Comparison of ENCODE assay signal across 8 cellular contexts in genomic region chr10:90148121-90148855, GRCh38.
A peak's percentile ranks its signal among the peaks of the same experiment; 100 is the strongest.
DNase-seq lines count a peak whose midpoint lies in the region; ATAC-seq, FAIRE-seq and TF ChIP-seq lines count a peak whose summit lies in the region.

No MANE protein-coding gene starts in this region.

- TF ChIP-seq CTCF in PC-3 (conservative IDR thresholded peaks at IDR 0.05; ENCODE audit: low read depth, low read length) (peak; percentile 70), foreskin keratinocyte (conservative IDR thresholded peaks at IDR 0.05) (peak; percentile 84)

- CTCF ChIA-PET in PC-3 (lab: Charles Lee): interaction anchor here (1.0 kb wide), 1 partner anchor 444 kb away, joined by 3 read pairs; no protein-coding TSS in a partner anchor
- CTCF ChIA-PET in CD4-positive, alpha-beta memory T cell (lab: Charles Lee; ENCODE audit: partially characterized antibody): no interaction called here

- H3K9me3 ChIP-seq in PC-3 (ENCODE audit: low read length): no peaks in the 10 kb centered on the region
- no peaks in the 10 kb centered on the region for H3K9me3 ChIP-seq in CD4-positive, alpha-beta memory T cell (ENCODE audit: control insufficient read depth in 1 of 2, low read length in 2 of 2)

- H4K20me1 ChIP-seq in PC-3 (ENCODE audit: low read length): no peaks in the 10 kb centered on the region

- peak overlapping the region; percentile 67 for H3K4me2 ChIP-seq in PC-3 (ENCODE audit: low read length)

- no peak overlapping the region for H3K4me3 Mint-ChIP-seq in CD4-positive, alpha-beta memory T cell

- POLR2A ChIA-PET in PC-3 (lab: Charles Lee; ENCODE audit: unreplicated experiment): no interaction called here
- POLR2A ChIA-PET in CD4-positive, alpha-beta memory T cell (lab: Charles Lee; ENCODE audit: partially characterized antibody): no interaction called here

- TF ChIP-seq POLR2A in H54 (IDR thresholded peaks at IDR 0.05; ENCODE audit: low read depth, low read length): no peak

- no TSS peak for BruUV-seq in PC-3 (replicated peaks; lab: Mats Ljungman, UMichigan)

- peaks cover 0 to 1% of the 10 kb centered on the region in 2 donors for H3K27me3 Mint-ChIP-seq in CD4-positive, alpha-beta memory T cell

- H2AFZ ChIP-seq in ACC112 (ENCODE audit: low read length, unreplicated experiment) (no peak overlapping the region), PC-3 (ENCODE audit: low read length) (no peak overlapping the region)

- peak overlapping the region; percentile 43 for H3K27ac ChIP-seq in ACC112 (ENCODE audit: low read depth, low read length)
- peak overlapping the region; percentile 57 for H3K27ac ChIP-seq in PC-3 (ENCODE audit: low read length)
- no peak overlapping the region for H3K27ac ChIP-seq in foreskin keratinocyte
- no peak overlapping the region for H3K27ac ChIP-seq in CD4-positive, alpha-beta memory T cell (ENCODE audit: low read depth, low read length)

- peaks cover 0 to 1% (median 0%) of the 10 kb centered on the region in 8 donors for H3K9me3 Mint-ChIP-seq in CD4-positive, alpha-beta memory T cell

- no peak overlapping the region for H3K9ac ChIP-seq in PC-3 (ENCODE audit: low read length)

- H3K36me3 ChIP-seq in ACC112 (ENCODE audit: insufficient read depth, low read length) (no peaks in the 10 kb centered on the region), PC-3 (ENCODE audit: low read depth, low read length) (no peaks in the 10 kb centered on the region)
- no peaks in the 10 kb centered on the region for H3K36me3 ChIP-seq in CD4-positive, alpha-beta memory T cell (ENCODE audit: insufficient read depth, low read length)

- H3K4me3 ChIP-seq in ACC112 (ENCODE audit: low read depth, low read length) (no peak overlapping the region), PC-3 (ENCODE audit: low read length) (peak overlapping the region; percentile 17; the same call in 1 of the 2 replicates)
- no peak overlapping the region for H3K4me3 ChIP-seq in CD4-positive, alpha-beta memory T cell (ENCODE audit: low read length in 2 of 2)

- H3F3A ChIP-seq in PC-3 (ENCODE audit: low read length, unreplicated experiment): no peaks in the 10 kb centered on the region

- ATAC-seq in PC-3 (peak; percentile 57), foreskin keratinocyte (peak; percentile 91), HG02981 (IDR thresholded peaks at IDR 0.05; ENCODE audit: unreplicated experiment) (no peak), GM18517 (IDR thresholded peaks at IDR 0.05; ENCODE audit: unreplicated experiment) (no peak)

- intact Hi-C loops in PC-3 (cut with micrococcal nuclease): loop anchor here (1.0 to 10.0 kb wide), 4 partner anchors 74 to 445 kb away; no protein-coding TSS in a partner anchor
- intact Hi-C loops in CD4-positive, alpha-beta memory T cell (cut with micrococcal nuclease): no loop called here

- H3K27ac Mint-ChIP-seq in CD4-positive, alpha-beta memory T cell: no peak overlapping the region

- DNase-seq in H54 (ENCODE audit: insufficient read length, low spot score): no peak
- DNase-seq in PC-3: peak; percentile 69
- peak; percentile 76 to 92 for DNase-seq in foreskin keratinocyte
- DNase-seq in CD4-positive, alpha-beta memory T cell: no peak
- DNase-seq in stimulated activated naive CD4-positive, alpha-beta T cell (lab: John Stamatoyannopoulos, UW): no peak

- FAIRE-seq in H54 (lab: Jason Lieb, UNC): peak; percentile 76

- no peaks in the 10 kb centered on the region for H3K9me2 ChIP-seq in PC-3 (replicated peaks; ENCODE audit: low read length)

- H3K4me1 ChIP-seq in ACC112 (ENCODE audit: control insufficient read depth, insufficient read depth, low read length, unreplicated experiment): peaks cover 26% of the 10 kb centered on the region
- peaks cover 30% of the 10 kb centered on the region for H3K4me1 ChIP-seq in PC-3 (ENCODE audit: insufficient read depth, low read length)
- peaks cover 19% of the 10 kb centered on the region for H3K4me1 ChIP-seq in foreskin keratinocyte
- no peaks in the 10 kb centered on the region for H3K4me1 ChIP-seq in CD4-positive, alpha-beta memory T cell (ENCODE audit: insufficient read depth, low read length)

- H3K27me3 ChIP-seq in ACC112 (ENCODE audit: insufficient read depth, low read length) (no peaks in the 10 kb centered on the region), PC-3 (ENCODE audit: low read length) (no peaks in the 10 kb centered on the region), foreskin keratinocyte (no peaks in the 10 kb centered on the region)
- no peaks in the 10 kb centered on the region for H3K27me3 ChIP-seq in CD4-positive, alpha-beta memory T cell (ENCODE audit: insufficient read depth, low read length)

- H3K36me3 Mint-ChIP-seq in CD4-positive, alpha-beta memory T cell: no peaks in the 10 kb centered on the region

- H3K79me2 ChIP-seq in ACC112 (ENCODE audit: control insufficient read depth, insufficient read depth, low read length, unreplicated experiment): no peaks in the 10 kb centered on the region
- H3K79me2 ChIP-seq in PC-3 (ENCODE audit: low read length): no peaks in the 10 kb centered on the region

- H3K4me1 Mint-ChIP-seq in CD4-positive, alpha-beta memory T cell: no peaks in the 10 kb centered on the region

Comparison
In these comparisons a context has a peak if more than half of its experiments do, and no peak if none do; other contexts are left out.
1. H3K27ac ChIP-seq: peak in ACC112 (single experiment) and PC-3 (single experiment); none in foreskin keratinocyte (single experiment) and CD4-positive, alpha-beta memory T cell (single experiment).
2. DNase-seq: peak in PC-3 (single experiment) and foreskin keratinocyte (2 of 2); none in H54 (single experiment), CD4-positive, alpha-beta memory T cell (0 of 5) and stimulated activated naive CD4-positive, alpha-beta T cell (0 of 6).
3. ATAC-seq: peak in PC-3 (single experiment) and foreskin keratinocyte (single experiment); none in HG02981 (single experiment) and GM18517 (single experiment).